1 cellular context compared by ENCODE assay signal in the genomic region with DNA sequence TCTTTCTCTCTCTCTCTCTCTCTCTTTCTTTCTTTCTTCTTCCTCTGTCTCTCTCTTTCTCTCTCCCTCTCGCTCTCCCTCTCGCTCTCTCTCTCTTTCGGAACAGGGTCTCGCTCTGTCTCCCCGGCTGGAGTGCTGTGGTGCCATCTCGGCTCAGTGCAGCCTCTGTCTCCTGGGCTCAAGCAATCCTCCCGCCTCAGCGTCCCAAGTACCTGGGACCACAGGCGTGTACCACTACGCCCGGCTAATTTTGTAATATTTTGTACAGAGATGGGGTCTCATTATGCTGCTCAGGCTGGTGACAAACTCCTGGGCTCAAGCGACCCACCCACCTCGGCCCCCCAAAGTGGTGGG.
TF ChIP-seq lines count a peak whose summit lies in the region.

No MANE protein-coding gene starts in this region.

TF ChIP-seq in GM12878, 131 proteins besides CTCF, POLR2A, EP300 and RAD21 (continued from another document):
- no peak for TF ChIP-seq ZNF687 (IDR thresholded peaks at IDR 0.05)
- TF ChIP-seq, protein P1, sequence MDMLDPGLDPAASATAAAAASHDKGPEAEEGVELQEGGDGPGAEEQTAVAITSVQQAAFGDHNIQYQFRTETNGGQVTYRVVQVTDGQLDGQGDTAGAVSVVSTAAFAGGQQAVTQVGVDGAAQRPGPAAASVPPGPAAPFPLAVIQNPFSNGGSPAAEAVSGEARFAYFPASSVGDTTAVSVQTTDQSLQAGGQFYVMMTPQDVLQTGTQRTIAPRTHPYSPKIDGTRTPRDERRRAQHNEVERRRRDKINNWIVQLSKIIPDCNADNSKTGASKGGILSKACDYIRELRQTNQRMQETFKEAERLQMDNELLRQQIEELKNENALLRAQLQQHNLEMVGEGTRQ (IDR thresholded peaks at IDR 0.05; ENCODE audit: borderline replicate concordance, low read depth, low read length), result no peak
